Comparison of ENCODE assay signal across 11 cellular contexts in genomic region chr10:89476676-89477075, GRCh38. TPM values are rescaled to one million over a fixed set of nuclear protein-coding genes. Genes with fewer than 3 reads are reported as not detected.
DNase-seq lines count a peak whose midpoint lies in the region; ATAC-seq and TF ChIP-seq lines count a peak whose summit lies in the region.
"Had no signal": no experiment of that assay in that cellular context is flagged by ENCODE, and none has a peak within 500 bp of the region (broad histone marks: within the 10 kb centered on the region; RNA-seq: fewer than 3 reads in every experiment).

No MANE protein-coding gene starts in this region.

- no peak overlapping the region for H3K9ac ChIP-seq in rectal smooth muscle tissue (ENCODE audit: low read length)

- CTCF ChIA-PET in MCF 10A (lab: Yijun Ruan, JAX): interaction anchor here (0.6 kb wide), 1 partner anchor 10 kb away, joined by 3 read pairs; no protein-coding TSS in a partner anchor

- H3K27ac Mint-ChIP-seq in MCF 10A (ENCODE audit: low read depth, unreplicated experiment) (peak overlapping the region; percentile 43), T-helper 17 cell (no peak overlapping the region)
- H3K27ac Mint-ChIP-seq: activated CD4-positive, alpha-beta memory T cell treated with anti-CD3 and anti-CD28 coated beads, Interleukin-2, amount 10 ng/mL, durations not matched to agents 7 days and 5 days had no signal

- H3K4me3 Mint-ChIP-seq in MCF 10A (ENCODE audit: unreplicated experiment) (no peak overlapping the region), T-helper 17 cell (no peak overlapping the region)
- H3K4me3 Mint-ChIP-seq: activated CD4-positive, alpha-beta memory T cell treated with anti-CD3 and anti-CD28 coated beads, Interleukin-2, amount 10 ng/mL, durations not matched to agents 7 days and 5 days had no signal

- no peaks in the 10 kb centered on the region for H3K9me3 ChIP-seq in T-helper 17 cell (ENCODE audit: control insufficient read depth, low read length, poor library complexity, severe bottlenecking)

- no peaks in the 10 kb centered on the region for H3K9me3 Mint-ChIP-seq in MCF 10A (ENCODE audit: unreplicated experiment)
- H3K9me3 Mint-ChIP-seq: activated CD4-positive, alpha-beta memory T cell treated with anti-CD3 and anti-CD28 coated beads, Interleukin-2, amount 10 ng/mL, durations not matched to agents 7 days and 5 days had no signal

- peaks cover 42% of the 10 kb centered on the region for H3K4me1 ChIP-seq in rectal smooth muscle tissue (ENCODE audit: control insufficient read depth, insufficient read depth, low read length)

- H3K4me3 ChIP-seq in rectal smooth muscle tissue (ENCODE audit: low read length): no peak overlapping the region

- H3K36me3 ChIP-seq in rectal smooth muscle tissue (ENCODE audit: control insufficient read depth, insufficient read depth, low read length): no peaks in the 10 kb centered on the region

- BruUV-seq in MCF 10A (replicated peaks; lab: Mats Ljungman, UMichigan): no TSS peak

- no peaks in the 10 kb centered on the region for H3K27me3 Mint-ChIP-seq in MCF 10A (ENCODE audit: insufficient read depth, unreplicated experiment)
- peaks cover 36% of the 10 kb centered on the region for H3K27me3 Mint-ChIP-seq in T-helper 17 cell

- POLR2A ChIA-PET in MCF 10A (lab: Yijun Ruan, JAX): interaction anchor here (0.6 kb wide), 1 partner anchor 95 kb away, joined by 3 read pairs; no protein-coding TSS in a partner anchor

- DNase-seq in MCF 10A (ENCODE audit: unreplicated experiment) (peak; percentile 53), kidney glomerular epithelial cell (lab: John Stamatoyannopoulos, UW) (peak; percentile 86), retina (no peak), T-helper 17 cell (no peak)
- no peak for DNase-seq in stimulated activated CD4-positive, alpha-beta T cell treated with anti-CD3 and anti-CD28 coated beads, Interleukin-4, amount 100 ng/mL, for 1 hour
- DNase-seq: activated CD4-positive, alpha-beta memory T cell treated with anti-CD3 and anti-CD28 coated beads, Interleukin-2, amount 10 ng/mL, durations not matched to agents 7 days and 5 days; activated naive CD4-positive, alpha-beta T cell treated with Interleukin-2 at 50 U/mL for 16 hours; NCI-H345; PC-3 had no signal

- H3K36me3 Mint-ChIP-seq in MCF 10A (ENCODE audit: insufficient read depth, unreplicated experiment) (no peaks in the 10 kb centered on the region), T-helper 17 cell (ENCODE audit: low read depth) (peaks cover 4% of the 10 kb centered on the region)

- intact Hi-C loops in MCF 10A (cut with micrococcal nuclease): no loop called here

- H3K27me3 ChIP-seq in rectal smooth muscle tissue (ENCODE audit: control insufficient read depth, insufficient read depth, low read length): no peaks in the 10 kb centered on the region

- no peak for ATAC-seq in GM18909 (IDR thresholded peaks at IDR 0.05; ENCODE audit: poor library complexity, unreplicated experiment)
- ATAC-seq in T-helper 17 cell: no peak
- ATAC-seq: PC-3 had no signal

- no peak for TF ChIP-seq CTCF in MCF 10A (IDR thresholded peaks at IDR 0.05; ENCODE audit: unreplicated experiment)

- peak overlapping the region; percentile 56 for H3K27ac ChIP-seq in rectal smooth muscle tissue (ENCODE audit: low read depth, low read length)

- H3K4me1 Mint-ChIP-seq in MCF 10A (ENCODE audit: insufficient read depth, unreplicated experiment) (peaks cover 60% of the 10 kb centered on the region), T-helper 17 cell (no peaks in the 10 kb centered on the region)
- H3K4me1 Mint-ChIP-seq: activated CD4-positive, alpha-beta memory T cell treated with anti-CD3 and anti-CD28 coated beads, Interleukin-2, amount 10 ng/mL, durations not matched to agents 7 days and 5 days had no signal

RNA-seq across cellular contexts. Expression of gene SLC16A12, which starts 58.7 kb away (rescaled TPM):
- total RNA-seq in MCF 10A (2022) (0.09 and 0.10 TPM in 2 replicates), T-helper 17 cell (not detected)
- total RNA-seq: activated CD4-positive, alpha-beta memory T cell treated with anti-CD3 and anti-CD28 coated beads, Interleukin-2, amount 10 ng/mL, durations not matched to agents 7 days and 5 days; PC-3 had no signal

Comparison
In these comparisons a context has a peak if more than half of its experiments do, and no peak if none do; other contexts are left out.
1. DNase-seq: peak in MCF 10A (single experiment) and kidney glomerular epithelial cell (single experiment); none in retina (single experiment), stimulated activated CD4-positive, alpha-beta T cell treated with anti-CD3 and anti-CD28 coated beads, Interleukin-4, amount 100 ng/mL, for 1 hour (single experiment) and T-helper 17 cell (0 of 3).